Comparison of ENCODE assay signal across 1 cellular context in genomic region chr19:647566-648284, GRCh38.
TF ChIP-seq lines count a peak whose summit lies in the region.

No MANE protein-coding gene starts in this region.

TF ChIP-seq in HepG2, 621 proteins besides CTCF, POLR2A, EP300 and RAD21:
- TF ChIP-seq MAFK (conservative IDR thresholded peaks at IDR 0.05 in 1 of 2, IDR thresholded peaks at IDR 0.05 in 1 of 2; ENCODE audit: low read length in 2 of 2) (no peak), RORA (CRISPR knock-in tag; IDR thresholded peaks at IDR 0.05) (no peak), MTA1 (CRISPR knock-in tag; IDR thresholded peaks at IDR 0.05; ENCODE audit: borderline replicate concordance) (no peak), CCDC6 (CRISPR knock-in tag; IDR thresholded peaks at IDR 0.05) (no peak), KDM5A (IDR thresholded peaks at IDR 0.05; ENCODE audit: borderline replicate concordance, low read length) (no peak), ZFP36L2 (CRISPR knock-in tag; IDR thresholded peaks at IDR 0.05) (no peak), ZNF235 (CRISPR knock-in tag; IDR thresholded peaks at IDR 0.05; ENCODE audit: borderline replicate concordance) (no peak), KAT7 (CRISPR knock-in tag; IDR thresholded peaks at IDR 0.05; ENCODE audit: borderline replicate concordance) (no peak), RBFOX2 (IDR thresholded peaks at IDR 0.05; ENCODE audit: low read depth, low read length) (peak; percentile 25; the same call in 1 of the 2 replicates), DDIT3 (CRISPR knock-in tag; IDR thresholded peaks at IDR 0.05) (no peak), AGO2 (optimal IDR thresholded peaks at IDR 0.05; ENCODE audit: low read depth, low read length) (peak; percentile 43)
